ENCODE assay signal across 18 cellular contexts in genomic region chr4:88828846-88829245, GRCh38.
A peak's percentile ranks its signal among the peaks of the same experiment; 100 is the strongest.
DNase-seq lines count a peak whose midpoint lies in the region; ATAC-seq and TF ChIP-seq lines count a peak whose summit lies in the region.
"Had no signal": no experiment of that assay in that cellular context is flagged by ENCODE, and none has a peak within 500 bp of the region (broad histone marks: within the 10 kb centered on the region; RNA-seq: fewer than 3 reads in every experiment).

No MANE protein-coding gene starts in this region.

- ATAC-seq in Right ventricle myocardium inferior (peak; percentile 37), sciatic nerve (peak; percentile 73), GM18505 (IDR thresholded peaks at IDR 0.05; ENCODE audit: unreplicated experiment) (no peak)
- ATAC-seq: GM12878 had no signal

- H3K9me3 ChIP-seq in ovary = no peaks in the 10 kb centered on the region
- H3K9me3 ChIP-seq: BLaER1 treated with 17β-estradiol and CSF1 and Interleukin-3, amounts not matched to agents 10 nM and 100 nM had no signal

- H3K36me3 ChIP-seq in ovary = no peaks in the 10 kb centered on the region
- H3K36me3 ChIP-seq: BLaER1 treated with 17β-estradiol and CSF1 and Interleukin-3, amounts not matched to agents 10 nM and 100 nM had no signal

- H3K27me3 ChIP-seq in ovary = no peaks in the 10 kb centered on the region
- H3K27me3 ChIP-seq: BLaER1 treated with 17β-estradiol and CSF1 and Interleukin-3, amounts not matched to agents 10 nM and 100 nM had no signal

- TF ChIP-seq EP300 in ovary (IDR thresholded peaks at IDR 0.05) = no peak

- no peak overlapping the region for H3K27ac ChIP-seq in ovary
- H3K27ac ChIP-seq: BLaER1 treated with 17β-estradiol and CSF1 and Interleukin-3, amounts not matched to agents 10 nM and 100 nM had no signal

- DNase-seq in Right ventricle myocardium inferior (ENCODE audit: missing footprints) (no peak), cardiac septum (ENCODE audit: low spot score) (no peak), fibroblast of peridontal ligament (ENCODE audit: extremely low read depth) (peak; percentile 56), sciatic nerve (ENCODE audit: low spot score) (no peak), DMS114 treated with DMSO at 0.1 percent for 48 hours (lab: John Stamatoyannopoulos, UW; ENCODE audit: unreplicated experiment) (no peak), ovary (no peak)
- no peak for DNase-seq in effector CD8-positive, alpha-beta T cell (lab: John Stamatoyannopoulos, UW)
- DNase-seq: CD8-positive, alpha-beta memory T cell; DND-41; GOT3; MV-4-11; NCI-H1417; NCI-H1930; NCI-H446; NCI-H69 had no signal

- no peak for TF ChIP-seq POLR2A in ovary (IDR thresholded peaks at IDR 0.05)
- no peak for TF ChIP-seq POLR2A in GM18505 (IDR thresholded peaks at IDR 0.05; ENCODE audit: borderline replicate concordance, extremely low read depth, insufficient read depth, insufficient read length)

- intact Hi-C loops in Right ventricle myocardium inferior (cut with DNase I) (no loop called here), cardiac septum (cut with DNase I) (no loop called here), sciatic nerve (cut with DNase I) (loop anchor here (10.0 kb wide), 1 partner anchor 186 kb away; no protein-coding TSS in a partner anchor), ovary (cut with DNase I) (loop anchor here in 1 of 4 donors (10.0 kb wide), 1 partner anchor 124 kb away; no protein-coding TSS in a partner anchor)

- no peak for TF ChIP-seq CTCF in ovary (IDR thresholded peaks at IDR 0.05)

- peaks cover 2% of the 10 kb centered on the region for H3K4me1 ChIP-seq in ovary (ENCODE audit: insufficient read depth)

- 0 to 7% (median 0%) methylated on average over 1 of the region's 1 CpG for WGBS in ovary, 3 donors

- H3K4me3 ChIP-seq in ovary = no peak overlapping the region
- H3K4me3 ChIP-seq: BLaER1 treated with 17β-estradiol and CSF1 and Interleukin-3, amounts not matched to agents 10 nM and 100 nM; GM12878 had no signal
